Comparison of ENCODE assay signal across 18 cellular contexts in the genomic region with DNA sequence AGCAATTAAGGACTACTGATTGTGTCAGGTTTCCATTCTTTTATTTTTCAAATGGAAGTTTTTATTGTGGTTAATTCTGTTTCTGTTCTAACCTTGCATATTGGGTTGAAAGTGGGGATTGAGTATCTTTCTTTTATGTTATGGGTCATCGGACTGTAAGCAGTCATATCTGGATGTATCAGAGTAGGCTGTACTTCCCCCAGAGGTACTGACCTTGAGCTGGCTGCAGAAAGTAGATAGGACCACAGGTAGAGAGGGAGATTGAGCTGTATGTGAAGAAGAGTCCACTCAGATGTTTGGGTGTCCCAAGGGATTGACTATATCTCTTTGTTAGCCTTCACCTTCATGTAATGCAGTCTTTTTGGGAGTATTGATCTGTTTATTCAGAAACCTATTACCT. TPM values are rescaled to one million over a fixed set of nuclear protein-coding genes. Genes with fewer than 3 reads are reported as not detected.
DNase-seq lines count a peak whose midpoint lies in the region; ATAC-seq, FAIRE-seq and TF ChIP-seq lines count a peak whose summit lies in the region.
"Had no signal": no experiment of that assay in that cellular context is flagged by ENCODE, and none has a peak within 500 bp of the region (broad histone marks: within the 10 kb centered on the region; RNA-seq: fewer than 3 reads in every experiment).

No MANE protein-coding gene starts in this region.

- FAIRE-seq in GM12878 (lab: Jason Lieb, UNC): no peak
- FAIRE-seq: A204.1, GM12892 had no signal

- no peak overlapping the region for H3K9ac ChIP-seq in GM12878 (ENCODE audit: control insufficient read depth, insufficient read depth, low read length)
- H3K9ac ChIP-seq: KMS-11 had no signal

- no peak overlapping the region for H2AFZ ChIP-seq in GM12878 (ENCODE audit: control insufficient read depth, low read depth, low read length)

- WGBS in GM12878 (ENCODE audit: insufficient coverage, insufficient replicate concordance, low lambda C conversion rate, missing lambda C conversion rate): 0% methylated on average over 1 of the region's 1 CpG

- intact Hi-C loops in GM12878 (cut with micrococcal nuclease; ENCODE audit: unreplicated experiment): no loop called here

- DNase-seq in GM12878 (ENCODE audit: low read depth, low spot score) (no peak), progenitor cell of endocrine pancreas (ENCODE audit: low spot score, unreplicated experiment) (no peak), H7 (no peak)
- no peak for DNase-seq in activated T-cell treated with anti-CD3 and anti-CD28 coated beads, Interleukin-2, amount 50 U/mL, for 48 hours
- DNase-seq: BE2C; CD4-positive, alpha-beta memory T cell; DMS79; GOT3 had no signal

- H3K4me3 Mint-ChIP-seq in progenitor cell of endocrine pancreas (ENCODE audit: low read depth): no peak overlapping the region
- H3K4me3 Mint-ChIP-seq: CD4-positive, alpha-beta memory T cell had no signal

- H3K4me1 Mint-ChIP-seq in progenitor cell of endocrine pancreas (ENCODE audit: low read depth): peaks cover 11% of the 10 kb centered on the region
- H3K4me1 Mint-ChIP-seq: CD4-positive, alpha-beta memory T cell had no signal

- no peaks in the 10 kb centered on the region for H4K20me1 ChIP-seq in GM12878 (ENCODE audit: control insufficient read depth, insufficient read depth)

- H3K79me2 ChIP-seq in GM12878 (ENCODE audit: control insufficient read depth, insufficient read depth, low read length): no peaks in the 10 kb centered on the region

- no peaks in the 10 kb centered on the region for H3K27me3 Mint-ChIP-seq in progenitor cell of endocrine pancreas

- H3K4me3 ChIP-seq in GM12878: no peak overlapping the region
- no peak overlapping the region for H3K4me3 ChIP-seq in H7 (ENCODE audit: insufficient read depth, low read depth, low read length)
- H3K4me3 ChIP-seq: HAP-1 had no signal

- H3K36me3 ChIP-seq in GM12878 (ENCODE audit: control insufficient read depth in 2 of 2, insufficient read depth in 2 of 2, low read length in 1 of 2) (no peaks in the 10 kb centered on the region), H7 (replicated peaks; ENCODE audit: control insufficient read depth, insufficient read depth, low read length) (no peaks in the 10 kb centered on the region)
- H3K36me3 ChIP-seq: BE2C, HAP-1 had no signal

- CTCF ChIA-PET in GM12878 (lab: Yijun Ruan, JAX): no interaction called here

- ATAC-seq in GM18868 (IDR thresholded peaks at IDR 0.05; ENCODE audit: unreplicated experiment) (peak; percentile 43), HG02852 (IDR thresholded peaks at IDR 0.05; ENCODE audit: unreplicated experiment) (peak; percentile 42), GM12878 (peak; percentile 46), GM19395 (IDR thresholded peaks at IDR 0.05; ENCODE audit: unreplicated experiment) (no peak), GM18861 (IDR thresholded peaks at IDR 0.05; ENCODE audit: unreplicated experiment) (no peak)

- SMC1A ChIA-PET in GM12878 (lab: Charles Lee; ENCODE audit: uncharacterized antibody, unreplicated experiment): no interaction called here

- no peaks in the 10 kb centered on the region for H3K9me3 ChIP-seq in GM12878 (replicated peaks; ENCODE audit: control insufficient read depth, insufficient read depth, low read length)
- H3K9me3 ChIP-seq: BE2C, HAP-1 had no signal

- POLR2A ChIA-PET in GM12878 (lab: Charles Lee): no interaction called here

- peak overlapping the region; percentile 71 for H3K27ac Mint-ChIP-seq in progenitor cell of endocrine pancreas
- H3K27ac Mint-ChIP-seq: CD4-positive, alpha-beta memory T cell; IgD-negative memory B cell had no signal

- in situ Hi-C loops in GM12878 (cut with MboI): no loop called here

- no peak for TF ChIP-seq RAD21 in GM12878 (IDR thresholded peaks at IDR 0.05; ENCODE audit: insufficient read depth, low read depth, low read length)

- H3K4me1 ChIP-seq in GM12878 (ENCODE audit: control insufficient read depth, insufficient read depth, low read length): peaks cover 6% of the 10 kb centered on the region
- H3K4me1 ChIP-seq: BE2C had no signal

- no peaks in the 10 kb centered on the region for H3K27me3 ChIP-seq in GM12878 (replicated peaks in 1 of 2; ENCODE audit: control insufficient read depth in 2 of 2, insufficient read depth in 2 of 2, low read length in 1 of 2)
- no peaks in the 10 kb centered on the region for H3K27me3 ChIP-seq in H7 (ENCODE audit: control insufficient read depth, insufficient read depth, low read length)
- H3K27me3 ChIP-seq: BE2C had no signal

- no peak overlapping the region for H3K4me2 ChIP-seq in GM12878 (ENCODE audit: control insufficient read depth, insufficient read depth)
- H3K4me2 ChIP-seq: KMS-11 had no signal

- TF ChIP-seq POLR2A in GM12878 (IDR thresholded peaks at IDR 0.05; ENCODE audit: low read depth, low read length): no peak

- no peak for TF ChIP-seq EP300 in GM12878 (IDR thresholded peaks at IDR 0.05; ENCODE audit: borderline replicate concordance in 1 of 2, control insufficient read depth in 1 of 2, low read depth in 2 of 2, low read length in 2 of 2)

- H3K27ac ChIP-seq in GM12878 (ENCODE audit: control insufficient read depth, insufficient read depth): no peak overlapping the region
- H3K27ac ChIP-seq: C4-2B, KMS-11 had no signal

- no TSS peak for BruUV-seq in GM12878 (replicated peaks; lab: Mats Ljungman, UMichigan)

- H3K9me3 Mint-ChIP-seq in progenitor cell of endocrine pancreas (ENCODE audit: low read depth): peaks cover 3% of the 10 kb centered on the region

- TF ChIP-seq CTCF in GM12878 (IDR thresholded peaks at IDR 0.05 in 2 of 3, conservative IDR thresholded peaks at IDR 0.05 in 1 of 3; ENCODE audit: control insufficient read depth in 2 of 3, extremely low read depth in 1 of 3, insufficient read depth in 1 of 3, low read depth in 3 of 3, low read length in 3 of 3) (no peak), progenitor cell of endocrine pancreas (IDR thresholded peaks at IDR 0.05; ENCODE audit: unreplicated experiment) (no peak)

- RAD21 ChIA-PET in GM12878 (lab: Charles Lee; ENCODE audit: unreplicated experiment): no interaction called here

- H3K36me3 Mint-ChIP-seq in progenitor cell of endocrine pancreas (ENCODE audit: insufficient read depth): peaks cover 5% of the 10 kb centered on the region
- H3K36me3 Mint-ChIP-seq: CD4-positive, alpha-beta memory T cell had no signal

TF ChIP-seq in GM12878, 131 proteins besides CTCF, POLR2A, EP300 and RAD21:
- TF ChIP-seq BCL11A (IDR thresholded peaks at IDR 0.05; ENCODE audit: low read depth, low read length) (no peak), SREBF1 (IDR thresholded peaks at IDR 0.05; ENCODE audit: low read length) (no peak), PAX5 (IDR thresholded peaks at IDR 0.05; ENCODE audit: borderline replicate concordance, low read depth, low read length) (no peak), EED (IDR thresholded peaks at IDR 0.05; ENCODE audit: low read depth) (no peak), ETV6 (conservative IDR thresholded peaks at IDR 0.05 in 1 of 2, IDR thresholded peaks at IDR 0.05 in 1 of 2; ENCODE audit: borderline replicate concordance in 1 of 2, low read depth in 1 of 2) (no peak), JUNB (IDR thresholded peaks at IDR 0.05) (peak; percentile 43), RUNX3 (IDR thresholded peaks at IDR 0.05; ENCODE audit: low read length) (peak; percentile 45), WRNIP1 (IDR thresholded peaks at IDR 0.05; ENCODE audit: borderline replicate concordance, low read depth, low read length) (no peak), NFIC (IDR thresholded peaks at IDR 0.05; ENCODE audit: low read depth, low read length) (peak; percentile 28; the same call in 1 of the 2 replicates)

RNA-seq across cellular contexts. Expression of a gene that starts 20.5 kb away (rescaled TPM):
- total RNA-seq in GM12878 (2013; cell fraction: nucleolus; rRNA removed): 2.0 and 2.9 TPM in 2 replicates
- total RNA-seq in GM12878 (2014; rRNA removed) (4.4 and 4.8 TPM in 2 replicates), GM12878 (2014; rRNA removed; fragmentation: Illumina TruSeq; extraction: Trizol) (4.7 and 4.8 TPM in 2 replicates), GM12878 (2021) (4.8 and 8.4 TPM in 2 replicates), progenitor cell of endocrine pancreas (9.7 and 10.5 TPM in 2 replicates)
- polyA plus RNA-seq in GM12878 (2011; ENCODE audit: low read depth): 0.42 TPM
- polyA plus RNA-seq in GM12878 (2011; rRNA removed) (1.9 and 3.3 TPM in 2 replicates), GM12878 (2014; fragmentation: Illumina TruSeq; extraction: Trizol) (2.6 and 5.8 TPM in 2 replicates), GM12878 (2014; fragmentation: Nextera tagmentation; extraction: Ambion mirVana) (10 to 100 TPM; 15.1 to 19.2 TPM), GM12878 (2014; rRNA removed) (4.4 and 6.6 TPM in 2 replicates), GM12878 (2016; fragmentation: Nextera tagmentation; extraction: Ambion mirVana) (10 to 100 TPM; 11.7 to 13.2 TPM)
- polyA plus RNA-seq in GM12878 (2011; cell fraction: cytosol; rRNA removed): 0.88 and 2.9 TPM in 2 replicates
- polyA plus RNA-seq in GM12878 (2011; cell fraction: nucleus; rRNA removed): 1.5 and 2.3 TPM in 2 replicates
- polyA plus RNA-seq in GM12878 (2012): 1.5 and 2.7 TPM in 2 replicates
- 1.1 and 3.0 TPM in 2 replicates for polyA minus RNA-seq in GM12878 (2011; rRNA and poly(A)+ RNA removed)
- polyA minus RNA-seq in GM12878 (2011; cell fraction: cytosol; rRNA and poly(A)+ RNA removed): 0.31 TPM in 1 of 2 replicates, not detected in the other
- 1.1 and 2.2 TPM in 2 replicates for polyA minus RNA-seq in GM12878 (2011; cell fraction: nucleus; rRNA and poly(A)+ RNA removed)
- total RNA-seq in H7 (2014; rRNA removed; shearing (Covaris generic)): 0.67 and 0.73 TPM in 2 replicates

RNA-seq across cellular contexts. Expression of a gene that starts 23.9 kb away (rescaled TPM):
- total RNA-seq in GM12878 (2013; cell fraction: nucleolus; rRNA removed): not detected in 2 replicates
- total RNA-seq in GM12878 (2014; rRNA removed) (under 0.01 TPM in 1 of 2 replicates, not detected in the other), GM12878 (2014; rRNA removed; fragmentation: Illumina TruSeq; extraction: Trizol) (0.04 TPM in 1 of 2 replicates, not detected in the other), GM12878 (2021) (0.05 TPM in 1 of 2 replicates, not detected in the other), progenitor cell of endocrine pancreas (33.8 and 34.2 TPM in 2 replicates)
- polyA plus RNA-seq in GM12878 (2011; ENCODE audit: low read depth): not detected
- polyA plus RNA-seq in GM12878 (2011; rRNA removed) (0.03 TPM in 1 of 2 replicates, not detected in the other), GM12878 (2014; fragmentation: Illumina TruSeq; extraction: Trizol) (under 0.01 and 0.02 TPM in 2 replicates), GM12878 (2014; fragmentation: Nextera tagmentation; extraction: Ambion mirVana) (under 1 TPM in 1 of 2 experiments, not detected in 1; 0.02 TPM), GM12878 (2014; rRNA removed) (not detected in 2 replicates), GM12878 (2016; fragmentation: Nextera tagmentation; extraction: Ambion mirVana) (under 1 TPM in 1 of 2 experiments, not detected in 1; 0.10 TPM)
- not detected in 2 replicates for polyA plus RNA-seq in GM12878 (2011; cell fraction: cytosol; rRNA removed)
- not detected in 2 replicates for polyA plus RNA-seq in GM12878 (2011; cell fraction: nucleus; rRNA removed)
- 0.03 TPM in 1 of 2 replicates, not detected in the other for polyA plus RNA-seq in GM12878 (2012)
- polyA minus RNA-seq in GM12878 (2011; rRNA and poly(A)+ RNA removed): not detected in 2 replicates
- not detected in 2 replicates for polyA minus RNA-seq in GM12878 (2011; cell fraction: cytosol; rRNA and poly(A)+ RNA removed)
- polyA minus RNA-seq in GM12878 (2011; cell fraction: nucleus; rRNA and poly(A)+ RNA removed): not detected in 2 replicates
- 2.5 and 3.3 TPM in 2 replicates for total RNA-seq in H7 (2014; rRNA removed; shearing (Covaris generic))

Comparison
In these comparisons a context has a peak if more than half of its experiments do, and no peak if none do; other contexts are left out.
1. ATAC-seq: peak in GM18868 (single experiment), HG02852 (single experiment) and GM12878 (single experiment); none in GM19395 (single experiment) and GM18861 (single experiment).